In genomic region chr5:150544606-150545219, GRCh38 we compare ENCODE assay signal across 8 cellular contexts. TPM values are rescaled to one million over a fixed set of nuclear protein-coding genes. Genes with fewer than 3 reads are reported as not detected.
DNase-seq lines count a peak whose midpoint lies in the region; ATAC-seq and TF ChIP-seq lines count a peak whose summit lies in the region.

No MANE protein-coding gene starts in this region.

- H3K79me2 ChIP-seq in KMS-11 (ENCODE audit: insufficient read depth, low read depth) = no peaks in the 10 kb centered on the region

- no peak overlapping the region for H3K4me3 Mint-ChIP-seq in T-helper 2 cell treated with Interferon-gamma antibody and Interleukin-4, amounts not matched to agents 5 μg/mL and 100 μg/mL, for 36 hours

- DNase-seq in G401 (ENCODE audit: low spot score) (peak; percentile 51), astrocyte of the cerebellum (ENCODE audit: low read depth) (no peak), hypothalamus (lab: John Stamatoyannopoulos, UW) (peak in 35 of 51 donors; percentile 17 to 74 (median 39))
- DNase-seq in T-helper 2 cell treated with Interferon-gamma antibody and Interleukin-4, amounts not matched to agents 5 μg/mL and 100 μg/mL, for 36 hours (ENCODE audit: low spot score) = peak; percentile 52
- DNase-seq in stimulated activated CD4-positive, alpha-beta T cell treated with anti-CD3 and anti-CD28 coated beads, Interleukin-15, amount 100 ng/mL, for 24 hours = peak; percentile 82

- H3K27ac ChIP-seq in KMS-11 = no peak overlapping the region

- in situ Hi-C loops in G401 (cut with HindIII; ENCODE audit: low sequenced_read_pairs) (no loop called here), astrocyte of the cerebellum (cut with HindIII; ENCODE audit: low sequenced_read_pairs) (loop anchor here (5.0 kb wide), 1 partner anchor 82 kb away; no protein-coding TSS in a partner anchor)

- H3K36me3 ChIP-seq in KMS-11 (ENCODE audit: insufficient read depth) = no peaks in the 10 kb centered on the region

- no peak overlapping the region for H3K4me2 ChIP-seq in KMS-11

- no peak overlapping the region for H2AFZ ChIP-seq in KMS-11 (ENCODE audit: low read depth)

- TF ChIP-seq CTCF in KMS-11 (conservative IDR thresholded peaks at IDR 0.05; ENCODE audit: low read depth, low read length) = peak; percentile 71
- TF ChIP-seq CTCF in astrocyte of the cerebellum (IDR thresholded peaks at IDR 0.05; ENCODE audit: low read depth, low read length, missing control alignments) = peak; percentile 83

- H3K4me3 ChIP-seq in KMS-11 (IDR thresholded peaks at IDR 0.05; ENCODE audit: insufficient read depth, low read depth, low read length) = no peak overlapping the region
- no peak overlapping the region for H3K4me3 ChIP-seq in astrocyte of the cerebellum (ENCODE audit: low read depth, low read length)

- H3K27ac Mint-ChIP-seq in T-helper 2 cell treated with Interferon-gamma antibody and Interleukin-4, amounts not matched to agents 5 μg/mL and 100 μg/mL, for 36 hours = no peak overlapping the region

- H3K9ac ChIP-seq in KMS-11 = no peak overlapping the region

- no peaks in the 10 kb centered on the region for H3K27me3 ChIP-seq in KMS-11 (ENCODE audit: insufficient read depth, low read depth)

- H4K20me1 ChIP-seq in KMS-11 (ENCODE audit: insufficient read depth) = no peaks in the 10 kb centered on the region

- H3K4me1 ChIP-seq in KMS-11 (ENCODE audit: low read depth, poor library complexity, severe bottlenecking) = no peaks in the 10 kb centered on the region

- H3K36me3 Mint-ChIP-seq in T-helper 2 cell treated with Interferon-gamma antibody and Interleukin-4, amounts not matched to agents 5 μg/mL and 100 μg/mL, for 36 hours (ENCODE audit: low read depth) = no peaks in the 10 kb centered on the region

- H3K4me1 Mint-ChIP-seq in T-helper 2 cell treated with Interferon-gamma antibody and Interleukin-4, amounts not matched to agents 5 μg/mL and 100 μg/mL, for 36 hours (ENCODE audit: low read depth) = no peaks in the 10 kb centered on the region

- H3K9me3 Mint-ChIP-seq in T-helper 2 cell treated with Interferon-gamma antibody and Interleukin-4, amounts not matched to agents 5 μg/mL and 100 μg/mL, for 36 hours = no peaks in the 10 kb centered on the region

- ATAC-seq in GM21576 (IDR thresholded peaks at IDR 0.05; ENCODE audit: unreplicated experiment) (peak; percentile 92), HG03469 (IDR thresholded peaks at IDR 0.05; ENCODE audit: unreplicated experiment) (no peak)

- no peaks in the 10 kb centered on the region for H3K27me3 Mint-ChIP-seq in T-helper 2 cell treated with Interferon-gamma antibody and Interleukin-4, amounts not matched to agents 5 μg/mL and 100 μg/mL, for 36 hours (ENCODE audit: low read depth)

RNA-seq across cellular contexts. Expression of gene NDST1, which starts 36.8 kb away (rescaled TPM):
- 68.1 and 76.0 TPM in 2 replicates for total RNA-seq in G401 (2014; rRNA removed; shearing (Covaris generic))
